Comparison of ENCODE assay signal across 8 cellular contexts in genomic region chr14:24300326-24300980, GRCh38. TPM values are rescaled to one million over a fixed set of nuclear protein-coding genes. Genes with fewer than 3 reads are reported as not detected.
DNase-seq lines count a peak whose midpoint lies in the region; ATAC-seq and TF ChIP-seq lines count a peak whose summit lies in the region.

No MANE protein-coding gene starts in this region.

- H4K91ac ChIP-seq in IMR-90 (ENCODE audit: insufficient read depth, low read depth, low read length) = no peak overlapping the region

- H4K20me1 ChIP-seq in IMR-90 (ENCODE audit: insufficient read depth, low read length) = no peaks in the 10 kb centered on the region

- CTCF ChIA-PET in A673 (lab: Charles Lee) (interaction anchor here (0.8 to 1.7 kb wide), 2 partner anchors 8 to 17 kb away, joined by 3 to 7 read pairs; no protein-coding TSS in a partner anchor), IMR-90 (lab: Yijun Ruan, JAX) (interaction anchor here (0.9 to 2.0 kb wide), 3 partner anchors 8 to 131 kb away, joined by 3 to 7 read pairs (median 6); partner anchors contain the start of gene CIDEB)

- H3K27me3 ChIP-seq in A673 (replicated peaks; ENCODE audit: insufficient read depth, low read depth, low read length, poor library complexity) = no peaks in the 10 kb centered on the region
- no peaks in the 10 kb centered on the region for H3K27me3 ChIP-seq in IMR-90 (ENCODE audit: control insufficient read depth, insufficient read depth, low read length)
- no peaks in the 10 kb centered on the region for H3K27me3 ChIP-seq in mucosa of stomach (ENCODE audit: control insufficient read depth, insufficient read depth, low read length)

- WGBS in IMR-90 (ENCODE audit: extremely low coverage in 2 of 2, insufficient read length in 1 of 2), 2 experiments = 75% methylated on average over 4 of the region's 16 CpGs; no CpG with 5 or more reads in 1 of the 2 experiments

- H3K9ac ChIP-seq in IMR-90 (ENCODE audit: low read depth, low read length) = peak overlapping the region; percentile 86
- H3K9ac ChIP-seq in mucosa of stomach (ENCODE audit: low read length) = peak overlapping the region; percentile 90

- H3K4me3 ChIP-seq in A673 (ENCODE audit: low read depth, low read length, poor library complexity, severe bottlenecking) (peak overlapping the region; percentile 92), IMR-90 (ENCODE audit: insufficient read depth, low read depth, low read length) (peak overlapping the region; percentile 63), mucosa of stomach (ENCODE audit: low read length) (peak overlapping the region; percentile 98)

- BruUV-seq in A673 (replicated peaks; lab: Mats Ljungman, UMichigan) (no TSS peak), IMR-90 (replicated peaks; lab: Mats Ljungman, UMichigan) (no TSS peak)

- H2BK120ac ChIP-seq in IMR-90 (ENCODE audit: low read depth, low read length) = no peak overlapping the region

- H3K14ac ChIP-seq in IMR-90 (replicated peaks; ENCODE audit: low read depth, low read length) = peak overlapping the region; percentile 66

- H3K27ac Mint-ChIP-seq in chondrocyte (ENCODE audit: unreplicated experiment) = peak overlapping the region; percentile 79

- no peak overlapping the region for H2BK5ac ChIP-seq in IMR-90 (ENCODE audit: low read depth, low read length, poor library complexity, severe bottlenecking)

- TF ChIP-seq POLR2A in IMR-90 (IDR thresholded peaks at IDR 0.05; ENCODE audit: low read depth, low read length) = no peak

- peak overlapping the region; percentile 73 to 91; a peak in 3 of 4 replicates for H4K8ac ChIP-seq in IMR-90 (ENCODE audit: low read depth in 2 of 2, low read length in 2 of 2)

- H2AK5ac ChIP-seq in IMR-90 (ENCODE audit: low read depth, low read length) = peak overlapping the region; percentile 20; the same call in 1 of the 2 replicates

- H2AFZ ChIP-seq in IMR-90 (replicated peaks; ENCODE audit: low read length, poor library complexity) = peak overlapping the region; percentile 98

- H2BK20ac ChIP-seq in IMR-90 (ENCODE audit: low read depth, low read length) = no peak overlapping the region

- H3K9me3 ChIP-seq in A673 (ENCODE audit: low read depth, low read length, poor library complexity, severe bottlenecking) = no peaks in the 10 kb centered on the region
- H3K9me3 ChIP-seq in IMR-90 (ENCODE audit: control insufficient read depth, insufficient read depth, low read length) = no peaks in the 10 kb centered on the region
- no peaks in the 10 kb centered on the region for H3K9me3 ChIP-seq in mucosa of stomach (ENCODE audit: control insufficient read depth, low read length)

- H3K23ac ChIP-seq in IMR-90 (ENCODE audit: low read depth, low read length) = peak overlapping the region; percentile 89; the same call in 1 of the 2 replicates

- H3K4me1 Mint-ChIP-seq in chondrocyte (ENCODE audit: low read depth) = peaks cover 39% of the 10 kb centered on the region

- in situ Hi-C loops in IMR-90 (cut with MboI; ENCODE audit: low sequenced_read_pairs) = no loop called here

- peak overlapping the region; percentile 90 for H2AK9ac ChIP-seq in IMR-90 (replicated peaks; ENCODE audit: low read depth, low read length, poor library complexity)

- no peak for ATAC-seq in IMR-90 (ENCODE audit: low read depth)

- peak overlapping the region; percentile 82 for H3K27ac ChIP-seq in A673 (ENCODE audit: low read depth, low read length, poor library complexity, severe bottlenecking)
- peak overlapping the region; percentile 36 for H3K27ac ChIP-seq in IMR-90 (ENCODE audit: insufficient read depth, low read length)

- no peaks in the 10 kb centered on the region for H3K9me1 ChIP-seq in IMR-90 (ENCODE audit: insufficient read depth, low read length)

- dilution Hi-C loops in IMR-90 (cut with HindIII; ENCODE audit: low sequenced_read_pairs, unreplicated experiment) = no loop called here

- H2BK15ac ChIP-seq in IMR-90 (ENCODE audit: low read depth, low read length) = no peak overlapping the region

- H3K36me3 ChIP-seq in A673 (ENCODE audit: insufficient read depth, low read length, poor library complexity, severe bottlenecking) (peaks cover 38% of the 10 kb centered on the region), IMR-90 (ENCODE audit: control insufficient read depth, insufficient read depth, low read length) (peaks cover 38% of the 10 kb centered on the region), mucosa of stomach (ENCODE audit: control insufficient read depth, insufficient read depth, low read length) (peaks cover 21% of the 10 kb centered on the region)

- H3K18ac ChIP-seq in IMR-90 (ENCODE audit: low read depth, low read length) = no peak overlapping the region

- peaks cover 28% of the 10 kb centered on the region for H3K36me3 Mint-ChIP-seq in chondrocyte (ENCODE audit: low read depth)

- no peaks in the 10 kb centered on the region for H3K27me3 Mint-ChIP-seq in chondrocyte (ENCODE audit: low read depth)

- peak overlapping the region; percentile 63 for H3K56ac ChIP-seq in IMR-90 (ENCODE audit: extremely low read depth, insufficient read depth, low read length)

- POLR2A ChIA-PET in A673 (lab: Charles Lee; ENCODE audit: low non-redundant PET) (interaction anchor here (0.5 to 1.1 kb wide), 3 partner anchors 9 to 314 kb away, joined by 4 read pairs; partner anchors contain the start of gene LTB4R2), IMR-90 (lab: Charles Lee; ENCODE audit: unreplicated experiment) (no interaction called here)

- no peak for DNase-seq in A673 (ENCODE audit: low spot score)
- DNase-seq in IMR-90 = no peak
- no peak for DNase-seq in chondrocyte (ENCODE audit: low spot score)
- no peak for DNase-seq in GM10266 (ENCODE audit: extremely low spot score)
- no peak for DNase-seq in SW480 (ENCODE audit: low spot score)
- DNase-seq in islet precursor cell = no peak
- DNase-seq in NCI-H1436 treated with DMSO at 0.1 percent for 48 hours (lab: John Stamatoyannopoulos, UW) = no peak

- no peak overlapping the region for H4K5ac ChIP-seq in IMR-90 (ENCODE audit: low read depth, low read length)

- TF ChIP-seq CTCF in A673 (conservative IDR thresholded peaks at IDR 0.05; ENCODE audit: low read depth, low read length) (no peak), IMR-90 (conservative IDR thresholded peaks at IDR 0.05; ENCODE audit: low read depth, low read length) (no peak), chondrocyte (IDR thresholded peaks at IDR 0.05) (no peak), GM10266 (IDR thresholded peaks at IDR 0.05; ENCODE audit: control insufficient read depth, insufficient read depth, low read depth, missing control alignments) (no peak)

- intact Hi-C loops in A673 (cut with micrococcal nuclease; ENCODE audit: unreplicated experiment) = no loop called here
- intact Hi-C loops in IMR-90 (cut with micrococcal nuclease) = no loop called here

- no peak for TF ChIP-seq RAD21 in IMR-90 (IDR thresholded peaks at IDR 0.05; ENCODE audit: low read length)

- peaks cover 24 to 56% of the 10 kb centered on the region in 2 experiments for H3K79me1 ChIP-seq in IMR-90 (ENCODE audit: low read depth in 1 of 2, low read length in 2 of 2)

- 0 out of 2 replicates have a peak overlapping the region, but pooled peaks have one; percentile 40 for H3K4ac ChIP-seq in IMR-90 (ENCODE audit: low read depth, low read length)

- H3K4me2 ChIP-seq in IMR-90 (ENCODE audit: low read depth, low read length) = peak overlapping the region; percentile 94

- no peaks in the 10 kb centered on the region for H3K9me3 Mint-ChIP-seq in chondrocyte (ENCODE audit: low read depth)

- H3K4me3 Mint-ChIP-seq in chondrocyte (ENCODE audit: unreplicated experiment) = peak overlapping the region; percentile 91

- H3K4me1 ChIP-seq in A673 (ENCODE audit: insufficient read depth, low read length, poor library complexity, severe bottlenecking) = no peaks in the 10 kb centered on the region
- H3K4me1 ChIP-seq in IMR-90 (ENCODE audit: control insufficient read depth, insufficient read depth, low read length) = peaks cover 9% of the 10 kb centered on the region
- peaks cover 29% of the 10 kb centered on the region for H3K4me1 ChIP-seq in mucosa of stomach (ENCODE audit: control insufficient read depth, insufficient read depth, low read length)

TF ChIP-seq in IMR-90, 13 proteins besides CTCF, POLR2A, EP300 and RAD21 (continues in another document):
- no peak for TF ChIP-seq NFE2L2 (IDR thresholded peaks at IDR 0.05; ENCODE audit: low read depth, low read length)
- no peak for TF ChIP-seq MAZ (IDR thresholded peaks at IDR 0.05; ENCODE audit: borderline replicate concordance, low read depth, low read length)
- TF ChIP-seq RCOR1 (IDR thresholded peaks at IDR 0.05; ENCODE audit: insufficient replicate concordance, low read length) = no peak
- no peak for TF ChIP-seq BHLHE40 (IDR thresholded peaks at IDR 0.05; ENCODE audit: low read depth, low read length)
- no peak for TF ChIP-seq FOS (IDR thresholded peaks at IDR 0.05; ENCODE audit: low read depth, low read length)

RNA-seq across cellular contexts. Expression of gene NOP9, which starts 0.8 kb away (rescaled TPM):
- total RNA-seq in A673 (2021) (34.0 and 37.1 TPM in 2 replicates), IMR-90 (2012; rRNA removed) (22.5 and 25.8 TPM in 2 replicates), chondrocyte (19.4 to 30.4 TPM (median 20.7 TPM) in 3 replicates)
- polyA plus RNA-seq in IMR-90 (2012; rRNA removed) = 11.7 and 11.8 TPM in 2 replicates
- polyA plus RNA-seq in IMR-90 (2012; cell fraction: cytosol; rRNA removed) = 6.1 and 6.8 TPM in 2 replicates
- 15.1 and 18.3 TPM in 2 replicates for polyA plus RNA-seq in IMR-90 (2012; cell fraction: nucleus; rRNA removed; ENCODE audit: low replicate concordance)

RNA-seq across cellular contexts. Expression of gene DHRS1, which starts 0.9 kb away (rescaled TPM):
- 13.3 and 14.5 TPM in 2 replicates for total RNA-seq in A673 (2021)
- 13.1 and 15.8 TPM in 2 replicates for total RNA-seq in IMR-90 (2012; rRNA removed)
- 34.7 and 38.6 TPM in 2 replicates for polyA plus RNA-seq in IMR-90 (2012; rRNA removed)
- polyA plus RNA-seq in IMR-90 (2012; cell fraction: cytosol; rRNA removed) = 41.5 and 62.4 TPM in 2 replicates
- 109 and 123 TPM in 2 replicates for polyA plus RNA-seq in IMR-90 (2012; cell fraction: nucleus; rRNA removed; ENCODE audit: low replicate concordance)
- total RNA-seq in chondrocyte = 25.6 to 41.4 TPM (median 29.3 TPM) in 3 replicates

RNA-seq across cellular contexts. Expression of gene CIDEB, which starts 7.3 kb away (rescaled TPM):
- total RNA-seq in A673 (2021) = 0.42 TPM in 1 of 2 replicates, not detected in the other
- total RNA-seq in IMR-90 (2012; rRNA removed) = under 0.01 TPM in 2 replicates
- polyA plus RNA-seq in IMR-90 (2012; rRNA removed) = 0.19 TPM in 2 replicates
- polyA plus RNA-seq in IMR-90 (2012; cell fraction: cytosol; rRNA removed) = 0.06 and 0.14 TPM in 2 replicates
- 0.26 and 0.33 TPM in 2 replicates for polyA plus RNA-seq in IMR-90 (2012; cell fraction: nucleus; rRNA removed; ENCODE audit: low replicate concordance)
- not detected in 3 replicates for total RNA-seq in chondrocyte

RNA-seq across cellular contexts. Expression of gene LTB4R2, which starts 9.5 kb away (rescaled TPM):
- total RNA-seq in A673 (2021) (7.6 and 9.0 TPM in 2 replicates), IMR-90 (2012; rRNA removed) (0.56 and 0.72 TPM in 2 replicates), chondrocyte (8.8 to 18.4 TPM (median 9.1 TPM) in 3 replicates)
- polyA plus RNA-seq in IMR-90 (2012; rRNA removed) = 1.7 and 2.0 TPM in 2 replicates
- polyA plus RNA-seq in IMR-90 (2012; cell fraction: cytosol; rRNA removed) = 0.49 and 0.66 TPM in 2 replicates
- polyA plus RNA-seq in IMR-90 (2012; cell fraction: nucleus; rRNA removed; ENCODE audit: low replicate concordance) = 17.9 and 66.1 TPM in 2 replicates

RNA-seq across cellular contexts. Expression of gene LTB4R, which starts 10.8 kb away (rescaled TPM):
- total RNA-seq in A673 (2021) (6.6 and 8.9 TPM in 2 replicates), IMR-90 (2012; rRNA removed) (0.18 and 0.28 TPM in 2 replicates), chondrocyte (6.1 to 12.0 TPM (median 7.3 TPM) in 3 replicates)
- 2.3 TPM in 2 replicates for polyA plus RNA-seq in IMR-90 (2012; rRNA removed)
- polyA plus RNA-seq in IMR-90 (2012; cell fraction: cytosol; rRNA removed) = 0.10 and 0.38 TPM in 2 replicates
- polyA plus RNA-seq in IMR-90 (2012; cell fraction: nucleus; rRNA removed; ENCODE audit: low replicate concordance) = 26.7 and 90.3 TPM in 2 replicates
